ENCODE assay signal across 8 cellular contexts in genomic region chr4:186104895-186105720, GRCh38. TPM values are rescaled to one million over a fixed set of nuclear protein-coding genes. Genes with fewer than 3 reads are reported as not detected.
A peak's percentile ranks its signal among the peaks of the same experiment; 100 is the strongest.
DNase-seq lines count a peak whose midpoint lies in the region; ATAC-seq and TF ChIP-seq lines count a peak whose summit lies in the region.

No MANE protein-coding gene starts in this region.

- H3K27ac Mint-ChIP-seq in activated CD8-positive, alpha-beta T cell treated with anti-CD3 and anti-CD28 coated beads, Interleukin-2, amount 10 ng/mL, durations not matched to agents 7 days and 5 days: no peak overlapping the region

- in situ Hi-C loops in G401 (cut with HindIII; ENCODE audit: low sequenced_read_pairs): no loop called here

- intact Hi-C loops in left ventricle myocardium inferior (cut with micrococcal nuclease): no loop called here

- DNase-seq in activated gamma-delta T cell (lab: John Stamatoyannopoulos, UW) (peak; percentile 16), activated gamma-delta T cell treated with Interleukin-2 at 50 U/mL for 16 hours (no peak), left ventricle myocardium inferior (no peak), G401 (ENCODE audit: low spot score) (no peak), COLO829 (ENCODE audit: low spot score) (no peak)
- DNase-seq in activated CD8-positive, alpha-beta T cell treated with anti-CD3 and anti-CD28 coated beads, Interleukin-2, amount 10 ng/mL, durations not matched to agents 7 days and 5 days: no peak

- H3K9me3 ChIP-seq in left ventricle myocardium inferior (replicated peaks): no peaks in the 10 kb centered on the region

- no peaks in the 10 kb centered on the region for H3K9me3 Mint-ChIP-seq in activated CD8-positive, alpha-beta T cell treated with anti-CD3 and anti-CD28 coated beads, Interleukin-2, amount 10 ng/mL, durations not matched to agents 7 days and 5 days (ENCODE audit: insufficient read depth)

- H3K4me3 ChIP-seq in left ventricle myocardium inferior (peak overlapping the region; percentile 69), rectal smooth muscle tissue (ENCODE audit: low read length) (peak overlapping the region; percentile 69)

- H3K36me3 Mint-ChIP-seq in activated CD8-positive, alpha-beta T cell treated with anti-CD3 and anti-CD28 coated beads, Interleukin-2, amount 10 ng/mL, durations not matched to agents 7 days and 5 days (ENCODE audit: low read depth): no peaks in the 10 kb centered on the region

- H3K27me3 ChIP-seq in left ventricle myocardium inferior (ENCODE audit: low read depth) (peaks cover 37% of the 10 kb centered on the region), rectal smooth muscle tissue (ENCODE audit: control insufficient read depth, insufficient read depth, low read length) (no peaks in the 10 kb centered on the region)

- H3K9ac ChIP-seq in rectal smooth muscle tissue (ENCODE audit: low read length): peak overlapping the region; percentile 30

- H3K36me3 ChIP-seq in left ventricle myocardium inferior (no peaks in the 10 kb centered on the region), rectal smooth muscle tissue (ENCODE audit: control insufficient read depth, insufficient read depth, low read length) (no peaks in the 10 kb centered on the region)

- H3K4me1 ChIP-seq in left ventricle myocardium inferior (peaks cover 10% of the 10 kb centered on the region), rectal smooth muscle tissue (ENCODE audit: control insufficient read depth, insufficient read depth, low read length) (no peaks in the 10 kb centered on the region)

- no peak for TF ChIP-seq CTCF in left ventricle myocardium inferior (IDR thresholded peaks at IDR 0.05; ENCODE audit: borderline replicate concordance)

- peaks cover 38% of the 10 kb centered on the region for H3K27me3 Mint-ChIP-seq in activated CD8-positive, alpha-beta T cell treated with anti-CD3 and anti-CD28 coated beads, Interleukin-2, amount 10 ng/mL, durations not matched to agents 7 days and 5 days (ENCODE audit: low read depth)

- H3K27ac ChIP-seq in left ventricle myocardium inferior (replicated peaks): no peak overlapping the region
- no peak overlapping the region for H3K27ac ChIP-seq in rectal smooth muscle tissue (ENCODE audit: low read depth, low read length)

- peaks cover 5% of the 10 kb centered on the region for H3K4me1 Mint-ChIP-seq in activated CD8-positive, alpha-beta T cell treated with anti-CD3 and anti-CD28 coated beads, Interleukin-2, amount 10 ng/mL, durations not matched to agents 7 days and 5 days (ENCODE audit: low read depth)

- peak; percentile 29 for ATAC-seq in HG02943 (IDR thresholded peaks at IDR 0.05; ENCODE audit: low read depth, unreplicated experiment)
- peak; percentile 66 for ATAC-seq in activated CD8-positive, alpha-beta T cell treated with anti-CD3 and anti-CD28 coated beads, Interleukin-2, amount 10 ng/mL, durations not matched to agents 7 days and 5 days

- peak overlapping the region; percentile 53 for H3K4me3 Mint-ChIP-seq in activated CD8-positive, alpha-beta T cell treated with anti-CD3 and anti-CD28 coated beads, Interleukin-2, amount 10 ng/mL, durations not matched to agents 7 days and 5 days

- CTCF ChIA-PET in activated CD8-positive, alpha-beta T cell treated with anti-CD3 and anti-CD28 coated beads, Interleukin-2, amount 10 ng/mL, durations not matched to agents 7 days and 5 days (lab: Charles Lee): interaction anchor here (1.0 kb wide), 1 partner anchor 32 kb away, joined by 3 read pairs; no protein-coding TSS in a partner anchor

- POLR2A ChIA-PET in activated CD8-positive, alpha-beta T cell treated with anti-CD3 and anti-CD28 coated beads, Interleukin-2, amount 10 ng/mL, durations not matched to agents 7 days and 5 days (lab: Charles Lee): no interaction called here

RNA-seq across cellular contexts. Expression of gene FAM149A, which starts 0.6 kb away (rescaled TPM):
- under 1 TPM; 0.29 to 0.66 TPM for total RNA-seq in activated CD8-positive, alpha-beta T cell treated with anti-CD3 and anti-CD28 coated beads, Interleukin-2, amount 10 ng/mL, durations not matched to agents 7 days and 5 days
- 12.2 TPM for total RNA-seq in left ventricle myocardium inferior
- total RNA-seq in G401 (2014; rRNA removed; shearing (Covaris generic)): 1.7 and 4.3 TPM in 2 replicates

RNA-seq across cellular contexts. Expression of gene TLR3, which starts 36.2 kb away (rescaled TPM):
- under 1 TPM; 0.53 to 0.70 TPM for total RNA-seq in activated CD8-positive, alpha-beta T cell treated with anti-CD3 and anti-CD28 coated beads, Interleukin-2, amount 10 ng/mL, durations not matched to agents 7 days and 5 days
- total RNA-seq in left ventricle myocardium inferior: 4.9 TPM
- total RNA-seq in G401 (2014; rRNA removed; shearing (Covaris generic)): 0.31 and 3.9 TPM in 2 replicates
